In genomic region chr19:19785476-19785875, GRCh38 we compare ENCODE assay signal across 6 cellular contexts. TPM values are rescaled to one million over a fixed set of nuclear protein-coding genes. Genes with fewer than 3 reads are reported as not detected.
A peak's percentile ranks its signal among the peaks of the same experiment; 100 is the strongest.
DNase-seq lines count a peak whose midpoint lies in the region; ATAC-seq lines count a peak whose summit lies in the region.
"Not testable (repeated sequence)": the region's sequence is repeated elsewhere in the genome, so short reads cannot be mapped to it uniquely, and the experiment has no call there.

No MANE protein-coding gene starts in this region.

- H3K27me3 Mint-ChIP-seq in CD4-positive, alpha-beta memory T cell; activated CD4-positive, alpha-beta memory T cell treated with anti-CD3 and anti-CD28 coated beads for 36 hours; activated T-cell treated with anti-CD3 and anti-CD28 coated beads, Interleukin-2, amount 50 U/mL, for 72 hours (ENCODE audit: low read depth); memory B cell; stimulated activated naive CD8-positive, alpha-beta T cell treated with anti-CD3 and anti-CD28 coated beads, Interleukin-15, Interleukin-2, amounts not matched to agents 100 ng/mL and 50 ng/mL, for 24 hours: not testable (repeated sequence)

- not testable (repeated sequence) for H3K4me1 ChIP-seq in CD4-positive, alpha-beta memory T cell (ENCODE audit: insufficient read depth, low read length)

- ATAC-seq in activated T-cell treated with anti-CD3 and anti-CD28 coated beads, Interleukin-2, amount 50 U/mL, for 72 hours (replicated peaks in 1 of 2); memory B cell (ENCODE audit: low read depth); stimulated activated effector memory CD8-positive, alpha-beta T cell treated with anti-CD3 and anti-CD28 coated beads, Interleukin-12 subunit alpha, Interleukin-12 subunit beta, amount 100 ng/mL, for 72 hours: not testable (repeated sequence)

- not testable (repeated sequence) for H3K9me3 ChIP-seq in CD4-positive, alpha-beta memory T cell (ENCODE audit: control insufficient read depth in 1 of 2, low read length in 2 of 2)

- intact Hi-C loops in CD4-positive, alpha-beta memory T cell (cut with micrococcal nuclease); activated CD4-positive, alpha-beta memory T cell treated with anti-CD3 and anti-CD28 coated beads for 36 hours (cut with micrococcal nuclease): not testable (repeated sequence)

- not testable (repeated sequence) for H3K27ac ChIP-seq in CD4-positive, alpha-beta memory T cell (ENCODE audit: low read depth, low read length)

- not testable (repeated sequence) for DNase-seq in CD4-positive, alpha-beta memory T cell; activated CD4-positive, alpha-beta memory T cell treated with anti-CD3 and anti-CD28 coated beads for 36 hours; activated T-cell treated with anti-CD3 and anti-CD28 coated beads, Interleukin-2, amount 50 U/mL, for 72 hours; memory B cell (ENCODE audit: low spot score in 2 of 2); stimulated activated effector memory CD8-positive, alpha-beta T cell treated with anti-CD3 and anti-CD28 coated beads, Interleukin-12 subunit alpha, Interleukin-12 subunit beta, amount 100 ng/mL, for 72 hours (ENCODE audit: low spot score in 2 of 2)

- POLR2A ChIA-PET in CD4-positive, alpha-beta memory T cell (lab: Charles Lee; ENCODE audit: partially characterized antibody) = interaction anchor here (0.9 kb wide), 1 partner anchor 9 kb away, joined by 3 read pairs; no protein-coding TSS in a partner anchor
- POLR2A ChIA-PET in activated CD4-positive, alpha-beta memory T cell treated with anti-CD3 and anti-CD28 coated beads for 36 hours (lab: Charles Lee) = not testable (repeated sequence)

- H3K36me3 Mint-ChIP-seq in CD4-positive, alpha-beta memory T cell = peaks cover 53 to 58% of the 10 kb centered on the region in 2 donors
- peaks cover 60% of the 10 kb centered on the region for H3K36me3 Mint-ChIP-seq in activated CD4-positive, alpha-beta memory T cell treated with anti-CD3 and anti-CD28 coated beads for 36 hours
- peaks cover 40 to 60% of the 10 kb centered on the region in 2 donors for H3K36me3 Mint-ChIP-seq in activated T-cell treated with anti-CD3 and anti-CD28 coated beads, Interleukin-2, amount 50 U/mL, for 72 hours (ENCODE audit: insufficient read depth in 2 of 2)
- H3K36me3 Mint-ChIP-seq in memory B cell = peaks cover 28% of the 10 kb centered on the region
- H3K36me3 Mint-ChIP-seq in stimulated activated effector memory CD8-positive, alpha-beta T cell treated with anti-CD3 and anti-CD28 coated beads, Interleukin-12 subunit alpha, Interleukin-12 subunit beta, amount 100 ng/mL, for 72 hours = peaks cover 69% of the 10 kb centered on the region
- peaks cover 89% of the 10 kb centered on the region for H3K36me3 Mint-ChIP-seq in stimulated activated naive CD8-positive, alpha-beta T cell treated with anti-CD3 and anti-CD28 coated beads, Interleukin-15, Interleukin-2, amounts not matched to agents 100 ng/mL and 50 ng/mL, for 24 hours (ENCODE audit: low read depth)

- H3K4me3 Mint-ChIP-seq in CD4-positive, alpha-beta memory T cell; activated CD4-positive, alpha-beta memory T cell treated with anti-CD3 and anti-CD28 coated beads for 36 hours; activated T-cell treated with anti-CD3 and anti-CD28 coated beads, Interleukin-2, amount 50 U/mL, for 72 hours; memory B cell; stimulated activated effector memory CD8-positive, alpha-beta T cell treated with anti-CD3 and anti-CD28 coated beads, Interleukin-12 subunit alpha, Interleukin-12 subunit beta, amount 100 ng/mL, for 72 hours; stimulated activated naive CD8-positive, alpha-beta T cell treated with anti-CD3 and anti-CD28 coated beads, Interleukin-15, Interleukin-2, amounts not matched to agents 100 ng/mL and 50 ng/mL, for 24 hours: not testable (repeated sequence)

- not testable (repeated sequence) for H3K27me3 ChIP-seq in CD4-positive, alpha-beta memory T cell (ENCODE audit: insufficient read depth, low read length)

- not testable (repeated sequence) for H3K9me3 Mint-ChIP-seq in CD4-positive, alpha-beta memory T cell; activated CD4-positive, alpha-beta memory T cell treated with anti-CD3 and anti-CD28 coated beads for 36 hours; activated T-cell treated with anti-CD3 and anti-CD28 coated beads, Interleukin-2, amount 50 U/mL, for 72 hours; memory B cell; stimulated activated effector memory CD8-positive, alpha-beta T cell treated with anti-CD3 and anti-CD28 coated beads, Interleukin-12 subunit alpha, Interleukin-12 subunit beta, amount 100 ng/mL, for 72 hours
- H3K9me3 Mint-ChIP-seq in stimulated activated naive CD8-positive, alpha-beta T cell treated with anti-CD3 and anti-CD28 coated beads, Interleukin-15, Interleukin-2, amounts not matched to agents 100 ng/mL and 50 ng/mL, for 24 hours = peaks cover 20% of the 10 kb centered on the region

- CTCF ChIA-PET in CD4-positive, alpha-beta memory T cell (lab: Charles Lee; ENCODE audit: partially characterized antibody) = interaction anchor here (1.2 kb wide), 1 partner anchor 36 kb away, joined by 3 read pairs; the partner anchor contains the start of gene ZNF506
- CTCF ChIA-PET in activated CD4-positive, alpha-beta memory T cell treated with anti-CD3 and anti-CD28 coated beads for 36 hours (lab: Charles Lee) = not testable (repeated sequence)

- H3K27ac Mint-ChIP-seq in CD4-positive, alpha-beta memory T cell = peak overlapping the region in 4 of 7 donors; percentile 29 to 94 (median 62)
- H3K27ac Mint-ChIP-seq in activated CD4-positive, alpha-beta memory T cell treated with anti-CD3 and anti-CD28 coated beads for 36 hours = peak overlapping the region; percentile 52
- peak overlapping the region; percentile 51 for H3K27ac Mint-ChIP-seq in activated T-cell treated with anti-CD3 and anti-CD28 coated beads, Interleukin-2, amount 50 U/mL, for 72 hours
- H3K27ac Mint-ChIP-seq in memory B cell = peak overlapping the region; percentile 51
- H3K27ac Mint-ChIP-seq in stimulated activated effector memory CD8-positive, alpha-beta T cell treated with anti-CD3 and anti-CD28 coated beads, Interleukin-12 subunit alpha, Interleukin-12 subunit beta, amount 100 ng/mL, for 72 hours = peak overlapping the region; percentile 75
- peak overlapping the region; percentile 54 for H3K27ac Mint-ChIP-seq in stimulated activated naive CD8-positive, alpha-beta T cell treated with anti-CD3 and anti-CD28 coated beads, Interleukin-15, Interleukin-2, amounts not matched to agents 100 ng/mL and 50 ng/mL, for 24 hours

- H3K4me3 ChIP-seq in CD4-positive, alpha-beta memory T cell (ENCODE audit: low read length in 2 of 2) = not testable (repeated sequence)

- H3K36me3 ChIP-seq in CD4-positive, alpha-beta memory T cell (ENCODE audit: insufficient read depth, low read length) = peaks cover 20% of the 10 kb centered on the region

- H3K4me1 Mint-ChIP-seq in CD4-positive, alpha-beta memory T cell = peaks cover 21 to 35% (median 25%) of the 10 kb centered on the region in 4 donors
- peaks cover 38% of the 10 kb centered on the region for H3K4me1 Mint-ChIP-seq in activated CD4-positive, alpha-beta memory T cell treated with anti-CD3 and anti-CD28 coated beads for 36 hours (ENCODE audit: low read depth)
- peaks cover 44% of the 10 kb centered on the region for H3K4me1 Mint-ChIP-seq in activated T-cell treated with anti-CD3 and anti-CD28 coated beads, Interleukin-2, amount 50 U/mL, for 72 hours (ENCODE audit: low read depth)
- H3K4me1 Mint-ChIP-seq in memory B cell = peaks cover 15% of the 10 kb centered on the region
- peaks cover 34% of the 10 kb centered on the region for H3K4me1 Mint-ChIP-seq in stimulated activated effector memory CD8-positive, alpha-beta T cell treated with anti-CD3 and anti-CD28 coated beads, Interleukin-12 subunit alpha, Interleukin-12 subunit beta, amount 100 ng/mL, for 72 hours
- H3K4me1 Mint-ChIP-seq in stimulated activated naive CD8-positive, alpha-beta T cell treated with anti-CD3 and anti-CD28 coated beads, Interleukin-15, Interleukin-2, amounts not matched to agents 100 ng/mL and 50 ng/mL, for 24 hours (ENCODE audit: low read depth) = peaks cover 45% of the 10 kb centered on the region

RNA-seq across cellular contexts. Expression of gene ZNF506, which starts 36.1 kb away (rescaled TPM):
- total RNA-seq in CD4-positive, alpha-beta memory T cell = 10 to 100 TPM; 76.4 to 80.5 TPM
- 10 to 100 TPM in 1 of 2 donors, 1 to 10 TPM in 1; 9.6 to 29.2 TPM for polyA plus RNA-seq in CD4-positive, alpha-beta memory T cell
- total RNA-seq in activated CD4-positive, alpha-beta memory T cell treated with anti-CD3 and anti-CD28 coated beads for 36 hours = 10 to 100 TPM; 32.9 to 39.3 TPM
- 10 to 100 TPM; 66.0 to 68.9 TPM for total RNA-seq in activated T-cell treated with anti-CD3 and anti-CD28 coated beads, Interleukin-2, amount 50 U/mL, for 72 hours

RNA-seq across cellular contexts. Expression of gene ZNF14, which starts 52.6 kb away (rescaled TPM):
- total RNA-seq in CD4-positive, alpha-beta memory T cell = 10 to 100 TPM; 31.2 to 32.2 TPM
- 10 to 100 TPM; 13.9 to 22.7 TPM for polyA plus RNA-seq in CD4-positive, alpha-beta memory T cell
- 1 to 10 TPM; 6.8 to 7.9 TPM for total RNA-seq in activated CD4-positive, alpha-beta memory T cell treated with anti-CD3 and anti-CD28 coated beads for 36 hours
- 10 to 100 TPM in 1 of 2 donors, 1 to 10 TPM in 1; 9.1 to 12.1 TPM for total RNA-seq in activated T-cell treated with anti-CD3 and anti-CD28 coated beads, Interleukin-2, amount 50 U/mL, for 72 hours
